In genomic region chr20:32574296-32575226, GRCh38 we compare ENCODE assay signal across 10 cellular contexts. TPM values are rescaled to one million over a fixed set of nuclear protein-coding genes. Genes with fewer than 3 reads are reported as not detected.
DNase-seq lines count a peak whose midpoint lies in the region; ATAC-seq, FAIRE-seq and TF ChIP-seq lines count a peak whose summit lies in the region.
"Had no signal": no experiment of that assay in that cellular context is flagged by ENCODE, and none has a peak within 500 bp of the region (broad histone marks: within the 10 kb centered on the region; RNA-seq: fewer than 3 reads in every experiment).

No MANE protein-coding gene starts in this region.

- H4K91ac ChIP-seq in H1 (replicated peaks; ENCODE audit: insufficient read length, low read length) = peak overlapping the region; percentile 57

- peaks cover 0 to 2% (median 1%) of the 10 kb centered on the region in 4 experiments; a peak in 3 of 7 replicates for H3K27me3 ChIP-seq in H1 (replicated peaks in 1 of 4; ENCODE audit: control insufficient read depth in 3 of 4, extremely low read depth in 1 of 4, insufficient read depth in 3 of 4, low read length in 3 of 4)
- H3K27me3 ChIP-seq: ovary had no signal

- no peak for DNase-seq in activated CD4-positive, CD25-positive, alpha-beta regulatory T cell (lab: John Stamatoyannopoulos, UW)
- peak; percentile 53 for DNase-seq in SKM-1 treated with dmso at 0.1 percent for 144 hours (lab: John Stamatoyannopoulos, UW; ENCODE audit: unreplicated experiment)
- DNase-seq in H1 (ENCODE audit: low read depth in 1 of 2, low spot score in 2 of 2) = no peak
- peak; percentile 80 for DNase-seq in renal cortical epithelial cell (ENCODE audit: low read depth)
- no peak for DNase-seq in posterior vena cava (ENCODE audit: low spot score)

- no peak overlapping the region for H3K23ac ChIP-seq in H1 (ENCODE audit: insufficient read length)

- H3K79me1 ChIP-seq in H1 (ENCODE audit: low read depth, low read length) = no peaks in the 10 kb centered on the region

- no peaks in the 10 kb centered on the region for H3K9me3 ChIP-seq in H1 (ENCODE audit: insufficient read depth in 2 of 2, low read depth in 1 of 2, low read length in 1 of 2)
- H3K9me3 ChIP-seq: ovary had no signal

- 74% methylated on average over 33 of the region's 34 CpGs; no CpG with 5 or more reads in 1 of the 2 experiments for WGBS in H1 (ENCODE audit: extremely low coverage in 1 of 2, insufficient coverage in 1 of 2, insufficient read length in 1 of 2, insufficient replicate concordance in 2 of 2, low coverage in 1 of 2, low lambda C conversion rate in 2 of 2, missing lambda C conversion rate in 1 of 2), 2 experiments

- no peaks in the 10 kb centered on the region for H4K20me1 ChIP-seq in H1 (replicated peaks in 1 of 2; ENCODE audit: control insufficient read depth in 1 of 2, insufficient read depth in 2 of 2, low read length in 2 of 2)

- no peak overlapping the region for H3K4me3 ChIP-seq in H1 (ENCODE audit: extremely low read depth in 1 of 4, insufficient read depth in 2 of 4, low read depth in 3 of 4, low read length in 4 of 4)
- H3K4me3 ChIP-seq: ovary had no signal

- H2AFZ ChIP-seq in H1 (ENCODE audit: low read length) = no peak overlapping the region

- no peak for TF ChIP-seq RAD21 in H1 (IDR thresholded peaks at IDR 0.05 in 1 of 2, conservative IDR thresholded peaks at IDR 0.05 in 1 of 2; ENCODE audit: low read depth in 2 of 2, low read length in 2 of 2)

- no peaks in the 10 kb centered on the region for H3K36me3 ChIP-seq in H1 (ENCODE audit: control insufficient read depth in 2 of 4, insufficient read depth in 4 of 4, low read length in 3 of 4)
- H3K36me3 ChIP-seq: ovary had no signal

- peak overlapping the region; percentile 42 for H3K4ac ChIP-seq in H1 (replicated peaks; ENCODE audit: insufficient read length, low read depth, low read length)

- H3K56ac ChIP-seq in H1 (replicated peaks; ENCODE audit: insufficient read length, low read depth, low read length) = no peak overlapping the region

- ATAC-seq in activated CD4-positive, CD25-positive, alpha-beta regulatory T cell treated with anti-CD3 and anti-CD28 coated beads, Interleukin-2, amount 50 U/mL, for 24 hours = peak; percentile 54 to 63
- ATAC-seq in GM21786 (IDR thresholded peaks at IDR 0.05; ENCODE audit: unreplicated experiment) (no peak), HG03460 (IDR thresholded peaks at IDR 0.05; ENCODE audit: unreplicated experiment) (no peak)

- no peak for TF ChIP-seq CTCF in H1 (IDR thresholded peaks at IDR 0.05; ENCODE audit: control extremely low read depth in 1 of 3, insufficient read depth in 1 of 3, low read depth in 1 of 3, low read length in 3 of 3)

- no peak for TF ChIP-seq EP300 in H1 (IDR thresholded peaks at IDR 0.05; ENCODE audit: borderline replicate concordance in 1 of 2, low read depth in 2 of 2, low read length in 2 of 2)

- H2BK12ac ChIP-seq in H1 (ENCODE audit: low read depth, low read length) = peak overlapping the region; percentile 97; the same call in 1 of the 2 replicates

- H2BK5ac ChIP-seq in H1 (ENCODE audit: low read depth, low read length) = peak overlapping the region; percentile 75; the same call in 1 of the 2 replicates

- POLR2A ChIA-PET in H1 (lab: Charles Lee; ENCODE audit: partially characterized antibody) = interaction anchor here (1.2 to 1.4 kb wide), 2 partner anchors 11 kb away, joined by 3 to 4 read pairs; partner anchors contain the start of gene NOL4L

- H3K18ac ChIP-seq in H1 (ENCODE audit: extremely low read depth, low read length) = peak overlapping the region; percentile 60; the same call in 1 of the 2 replicates

- no peak overlapping the region; the same call in 1 of the 2 replicates for H4K8ac ChIP-seq in H1 (ENCODE audit: extremely low read depth, insufficient read depth, low read length)

- intact Hi-C loops in posterior vena cava (cut with DNase I) = no loop called here

- H2BK20ac ChIP-seq in H1 (ENCODE audit: low read length) = peak overlapping the region; percentile 97; the same call in 1 of the 2 replicates

- peaks cover 0 to 21% (median 9%) of the 10 kb centered on the region in 4 experiments; a peak in 5 of 7 replicates for H3K4me1 ChIP-seq in H1 (replicated peaks in 1 of 4; ENCODE audit: control insufficient read depth in 3 of 4, insufficient read depth in 4 of 4, low read length in 3 of 4)

- no peaks in the 10 kb centered on the region for H3K79me2 ChIP-seq in H1 (ENCODE audit: control insufficient read depth in 1 of 2, insufficient read depth in 2 of 2, low read length in 2 of 2)

- H2BK15ac ChIP-seq in H1 (ENCODE audit: low read length) = peak overlapping the region; percentile 92; the same call in 1 of the 2 replicates

- H2BK120ac ChIP-seq in H1 (replicated peaks; ENCODE audit: low read depth, low read length) = no peak overlapping the region

- peaks cover 3% of the 10 kb centered on the region; the same call in 1 of the 2 replicates for H3K23me2 ChIP-seq in H1 (ENCODE audit: low read depth, low read length)

- FAIRE-seq in H1 (lab: Jason Lieb, UNC) = no peak
- FAIRE-seq: TTC549 had no signal

- no peak for TF ChIP-seq POLR2A in H1 (IDR thresholded peaks at IDR 0.05; ENCODE audit: control extremely low read depth in 1 of 2, low read depth in 2 of 2, low read length in 2 of 2)

- CTCF ChIA-PET in H1 (lab: Charles Lee; ENCODE audit: partially characterized antibody) = interaction anchor here (1.1 to 1.7 kb wide), 5 partner anchors 10 to 59 kb away, joined by 3 to 7 read pairs (median 3); no protein-coding TSS in a partner anchor

- peak overlapping the region; percentile 40 for H4K5ac ChIP-seq in H1 (ENCODE audit: insufficient read length, low read depth, low read length)

- H3K9ac ChIP-seq in H1 (replicated peaks in 1 of 4; ENCODE audit: extremely low read depth in 1 of 4, low read depth in 3 of 4, low read length in 3 of 4) = no peak overlapping the region

- no peak overlapping the region for H3K14ac ChIP-seq in H1 (ENCODE audit: insufficient read length)

- 0 out of 4 replicates have a peak overlapping the region, but pooled peaks of 1 of the 2 experiments have one; percentile 4 for H3K4me2 ChIP-seq in H1 (ENCODE audit: insufficient read depth in 1 of 2, low read depth in 2 of 2, low read length in 2 of 2)

- no peak overlapping the region; the same call in 1 of the 2 replicates for H3K27ac ChIP-seq in H1 (ENCODE audit: low read depth, low read length)
- H3K27ac ChIP-seq: ovary had no signal

- peak overlapping the region; percentile 86; the same call in 1 of the 2 replicates for H2AK5ac ChIP-seq in H1 (ENCODE audit: low read depth, low read length)

TF ChIP-seq in H1, 55 proteins besides CTCF, POLR2A, EP300 and RAD21:
- peak; percentile 62; the same call in 1 of the 2 replicates for TF ChIP-seq JUND (IDR thresholded peaks at IDR 0.05; ENCODE audit: low read length)
- TF ChIP-seq MAX (IDR thresholded peaks at IDR 0.05) = no peak
- no peak for TF ChIP-seq CBX5 (IDR thresholded peaks at IDR 0.05; ENCODE audit: low read depth, low read length)
- TF ChIP-seq KDM1A (IDR thresholded peaks at IDR 0.05; ENCODE audit: borderline replicate concordance, low read length) = peak; percentile 95
- peak; percentile 26; the same call in 1 of the 2 replicates for TF ChIP-seq BACH1 (IDR thresholded peaks at IDR 0.05; ENCODE audit: low read length)

RNA-seq across cellular contexts. Expression of gene NOL4L, which starts 10.6 kb away (rescaled TPM):
- total RNA-seq in H1 (2021; fragmentation: NEBNext Ultra II Directional; extraction: Animal tissue kit (Norgen Biotek cat#: 25700)) = 23.5 and 23.7 TPM in 2 replicates
- 15.3 and 24.9 TPM in 2 replicates for polyA plus RNA-seq in H1 (2011; rRNA removed)
- polyA plus RNA-seq in H1 (2011; cell fraction: cytosol; rRNA removed) = 11.7 TPM
- polyA plus RNA-seq in H1 (2011; cell fraction: nucleus; rRNA removed) = 37.7 TPM
- polyA plus RNA-seq in H1 (2012, experiment 1 of 2) = 18.6 to 23.1 TPM (median 21.2 TPM) in 4 replicates
- polyA plus RNA-seq in H1 (2012, experiment 2 of 2) = 15.5 TPM
- polyA plus RNA-seq in H1 (2013, experiment 1 of 2) = 16.7 TPM
- 18.6 TPM for polyA plus RNA-seq in H1 (2013, experiment 2 of 2)
- polyA minus RNA-seq in H1 (2011; rRNA and poly(A)+ RNA removed) = 8.1 and 8.9 TPM in 2 replicates
- polyA minus RNA-seq in H1 (2011; cell fraction: cytosol; rRNA and poly(A)+ RNA removed) = 14.1 TPM
- polyA minus RNA-seq in H1 (2011; cell fraction: nucleus; rRNA and poly(A)+ RNA removed) = 14.4 TPM
- total RNA-seq in renal cortical epithelial cell (1.6 and 15.4 TPM in 2 replicates), posterior vena cava (10 to 100 TPM in 1 of 2 donors, 1 to 10 TPM in 1; 9.3 to 12.0 TPM)

Comparison
In these comparisons a context has a peak if more than half of its experiments do, and no peak if none do; other contexts are left out.
1. ATAC-seq: peak in activated CD4-positive, CD25-positive, alpha-beta regulatory T cell treated with anti-CD3 and anti-CD28 coated beads, Interleukin-2, amount 50 U/mL, for 24 hours (2 of 2); none in GM21786 (single experiment) and HG03460 (single experiment).
2. DNase-seq: peak in SKM-1 treated with dmso at 0.1 percent for 144 hours (single experiment) and renal cortical epithelial cell (single experiment); none in activated CD4-positive, CD25-positive, alpha-beta regulatory T cell (0 of 4), H1 (0 of 2) and posterior vena cava (single experiment).